24 cellular contexts compared by ENCODE assay signal in genomic region chr16:72915331-72915730, GRCh38.
"Had no signal": no experiment of that assay in that cellular context is flagged by ENCODE, and none has a peak within 500 bp of the region (broad histone marks: within the 10 kb centered on the region; RNA-seq: fewer than 3 reads in every experiment).

No MANE protein-coding gene starts in this region.

- H3K27me3 ChIP-seq: gastrocnemius medialis, pancreas, right atrium auricular region, sigmoid colon, testis, transverse colon, vagina had no signal

- H3K4me1 ChIP-seq: right atrium auricular region, testis had no signal

- FAIRE-seq: colon, keratinocyte, pancreas had no signal

- H3K27ac ChIP-seq: epithelial cell of prostate, gastrocnemius medialis, pancreas, right atrium auricular region, sigmoid colon, testis, vagina had no signal

- H3K9me3 ChIP-seq: gastrocnemius medialis, pancreas, sigmoid colon, testis, transverse colon, vagina had no signal

- DNase-seq: cerebellar nuclear complex; effector CD8-positive, alpha-beta T cell; endodermal cell; foreskin fibroblast; gastrocnemius medialis; mammary epithelial cell; mesendoderm; midbrain; naive thymus-derived CD4-positive, alpha-beta T cell; nephron progenitor cell; pancreas; sigmoid colon; stimulated activated CD4-positive, alpha-beta T cell treated with anti-CD3 and anti-CD28 coated beads, Interleukin-4, amount 100 ng/mL, for 4 hours; stimulated activated naive CD8-positive, alpha-beta T cell treated with anti-CD3 and anti-CD28 coated beads, Interleukin-15, Interleukin-2, amounts not matched to agents 100 U/mL and 50 U/mL, for 24 hours; substantia nigra; testis; transverse colon had no signal

- ATAC-seq: esophagus mucosa; gastrocnemius medialis; naive thymus-derived CD4-positive, alpha-beta T cell; stimulated activated memory B cell treated with anti-CD40 and anti-IgM and Interleukin-4, amounts not matched to agents 10 μg/mL and 1 μg/mL and 100 μg/mL, for 72 hours; stimulated activated naive CD8-positive, alpha-beta T cell treated with anti-CD3 and anti-CD28 coated beads, Interleukin-15, Interleukin-2, amounts not matched to agents 100 U/mL and 50 U/mL, for 24 hours had no signal

- H3K4me3 ChIP-seq: gastrocnemius medialis, pancreas, right atrium auricular region, sigmoid colon, testis, transverse colon, vagina had no signal

- H3K36me3 ChIP-seq: gastrocnemius medialis, pancreas, right atrium auricular region, sigmoid colon, transverse colon, vagina had no signal
